Comparison of ENCODE assay signal across 1 cellular context in genomic region chr5:146203011-146203871, GRCh38.
TF ChIP-seq lines count a peak whose summit lies in the region.

TSS of gene RBM27 (plus strand) at chr5:146203605. CDS start at chr5:146203766, 161 bp downstream.

TF ChIP-seq in HEK293, 187 proteins besides CTCF, POLR2A, EP300 and RAD21 (continued from another document and continues in another):
- TF ChIP-seq ZSCAN18 (tag by site-specific recombination; IDR thresholded peaks at IDR 0.05) (no peak), GLIS1 (tag by site-specific recombination; IDR thresholded peaks at IDR 0.05) (no peak; the same call in 1 of the 2 replicates), ZNF561 (tag by site-specific recombination; IDR thresholded peaks at IDR 0.05; ENCODE audit: borderline replicate concordance) (peak; percentile 71; the same call in 1 of the 2 replicates), ZFP41 (tag by site-specific recombination; IDR thresholded peaks at IDR 0.05; ENCODE audit: borderline replicate concordance) (no peak), HOXD13 (CRISPR knock-in tag; IDR thresholded peaks at IDR 0.05; ENCODE audit: borderline replicate concordance) (no peak), ZNF660 (tag by site-specific recombination; IDR thresholded peaks at IDR 0.05) (peak; percentile 57), ZNF19 (tag by site-specific recombination; IDR thresholded peaks at IDR 0.05; ENCODE audit: low read depth) (no peak), SCRT2 (tag by site-specific recombination; IDR thresholded peaks at IDR 0.05) (no peak), PRDM1 (tag by site-specific recombination; IDR thresholded peaks at IDR 0.05) (no peak), ZNF280C (tag by site-specific recombination; IDR thresholded peaks at IDR 0.05) (no peak), PRDM2 (tag by site-specific recombination; IDR thresholded peaks at IDR 0.05; ENCODE audit: borderline replicate concordance) (no peak), ZBTB7A (tag by site-specific recombination; IDR thresholded peaks at IDR 0.05; ENCODE audit: low read depth) (no peak; the same call in 1 of the 2 replicates), ZNF292 (tag by site-specific recombination; IDR thresholded peaks at IDR 0.05; ENCODE audit: borderline replicate concordance, low read depth) (no peak), ZNF223 (tag by site-specific recombination; IDR thresholded peaks at IDR 0.05) (no peak), ZNF510 (tag by site-specific recombination; IDR thresholded peaks at IDR 0.05; ENCODE audit: insufficient replicate concordance) (no peak), TCF7L2 (IDR thresholded peaks at IDR 0.05; ENCODE audit: borderline replicate concordance, low read depth, low read length) (no peak), ZNF701 (tag by site-specific recombination; IDR thresholded peaks at IDR 0.05) (no peak), ZNF221 (tag by site-specific recombination; IDR thresholded peaks at IDR 0.05; ENCODE audit: borderline replicate concordance) (no peak), ZNF16 (tag by site-specific recombination; IDR thresholded peaks at IDR 0.05; ENCODE audit: low read depth) (no peak), ZXDB (tag by site-specific recombination; IDR thresholded peaks at IDR 0.05) (peak; percentile 97), ZNF544 (tag by site-specific recombination; IDR thresholded peaks at IDR 0.05) (no peak), TSHZ1 (tag by site-specific recombination; IDR thresholded peaks at IDR 0.05; ENCODE audit: borderline replicate concordance) (peak; percentile 49; the same call in 1 of the 2 replicates), ZSCAN16 (tag by site-specific recombination; IDR thresholded peaks at IDR 0.05) (no peak), ZNF488 (tag by site-specific recombination; IDR thresholded peaks at IDR 0.05) (no peak), ZNF670 (tag by site-specific recombination; IDR thresholded peaks at IDR 0.05; ENCODE audit: low read depth) (no peak), EGR2 (tag by site-specific recombination; IDR thresholded peaks at IDR 0.05; ENCODE audit: low read depth) (peak; percentile 86), ZBTB1 (tag by site-specific recombination; IDR thresholded peaks at IDR 0.05) (no peak), ZNF792 (tag by site-specific recombination; IDR thresholded peaks at IDR 0.05) (no peak)
- TF ChIP-seq, protein P1, sequence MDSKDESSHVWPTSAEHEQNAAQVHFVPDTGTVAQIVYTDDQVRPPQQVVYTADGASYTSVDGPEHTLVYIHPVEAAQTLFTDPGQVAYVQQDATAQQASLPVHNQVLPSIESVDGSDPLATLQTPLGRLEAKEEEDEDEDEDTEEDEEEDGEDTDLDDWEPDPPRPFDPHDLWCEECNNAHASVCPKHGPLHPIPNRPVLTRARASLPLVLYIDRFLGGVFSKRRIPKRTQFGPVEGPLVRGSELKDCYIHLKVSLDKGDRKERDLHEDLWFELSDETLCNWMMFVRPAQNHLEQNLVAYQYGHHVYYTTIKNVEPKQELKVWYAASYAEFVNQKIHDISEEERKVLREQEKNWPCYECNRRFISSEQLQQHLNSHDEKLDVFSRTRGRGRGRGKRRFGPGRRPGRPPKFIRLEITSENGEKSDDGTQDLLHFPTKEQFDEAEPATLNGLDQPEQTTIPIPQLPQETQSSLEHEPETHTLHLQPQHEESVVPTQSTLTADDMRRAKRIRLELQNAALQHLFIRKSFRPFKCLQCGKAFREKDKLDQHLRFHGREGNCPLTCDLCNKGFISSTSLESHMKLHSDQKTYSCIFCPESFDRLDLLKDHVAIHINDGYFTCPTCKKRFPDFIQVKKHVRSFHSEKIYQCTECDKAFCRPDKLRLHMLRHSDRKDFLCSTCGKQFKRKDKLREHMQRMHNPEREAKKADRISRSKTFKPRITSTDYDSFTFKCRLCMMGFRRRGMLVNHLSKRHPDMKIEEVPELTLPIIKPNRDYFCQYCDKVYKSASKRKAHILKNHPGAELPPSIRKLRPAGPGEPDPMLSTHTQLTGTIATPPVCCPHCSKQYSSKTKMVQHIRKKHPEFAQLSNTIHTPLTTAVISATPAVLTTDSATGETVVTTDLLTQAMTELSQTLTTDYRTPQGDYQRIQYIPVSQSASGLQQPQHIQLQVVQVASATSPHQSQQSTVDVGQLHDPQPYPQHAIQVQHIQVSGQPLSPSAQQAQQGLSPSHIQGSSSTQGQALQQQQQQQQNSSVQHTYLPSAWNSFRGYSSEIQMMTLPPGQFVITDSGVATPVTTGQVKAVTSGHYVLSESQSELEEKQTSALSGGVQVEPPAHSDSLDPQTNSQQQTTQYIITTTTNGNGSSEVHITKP (tag by site-specific recombination; IDR thresholded peaks at IDR 0.05) = peak; percentile 95
- TF ChIP-seq, protein P2, sequence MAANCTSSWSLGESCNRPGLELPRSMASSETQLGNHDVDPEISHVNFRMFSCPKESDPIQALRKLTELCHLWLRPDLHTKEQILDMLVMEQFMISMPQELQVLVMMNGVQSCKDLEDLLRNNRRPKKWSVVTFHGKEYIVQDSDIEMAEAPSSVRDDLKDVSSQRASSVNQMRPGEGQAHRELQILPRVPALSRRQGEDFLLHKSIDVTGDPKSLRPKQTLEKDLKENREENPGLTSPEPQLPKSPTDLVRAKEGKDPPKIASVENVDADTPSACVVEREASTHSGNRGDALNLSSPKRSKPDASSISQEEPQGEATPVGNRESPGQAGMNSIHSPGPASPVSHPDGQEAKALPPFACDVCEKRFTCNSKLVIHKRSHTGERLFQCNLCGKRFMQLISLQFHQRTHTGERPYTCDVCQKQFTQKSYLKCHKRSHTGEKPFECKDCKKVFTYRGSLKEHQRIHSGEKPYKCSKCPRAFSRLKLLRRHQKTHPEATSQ (tag by site-specific recombination; IDR thresholded peaks at IDR 0.05) = 0 out of 2 replicates have a peak, but pooled peaks have one; percentile 9
- TF ChIP-seq, protein P3, sequence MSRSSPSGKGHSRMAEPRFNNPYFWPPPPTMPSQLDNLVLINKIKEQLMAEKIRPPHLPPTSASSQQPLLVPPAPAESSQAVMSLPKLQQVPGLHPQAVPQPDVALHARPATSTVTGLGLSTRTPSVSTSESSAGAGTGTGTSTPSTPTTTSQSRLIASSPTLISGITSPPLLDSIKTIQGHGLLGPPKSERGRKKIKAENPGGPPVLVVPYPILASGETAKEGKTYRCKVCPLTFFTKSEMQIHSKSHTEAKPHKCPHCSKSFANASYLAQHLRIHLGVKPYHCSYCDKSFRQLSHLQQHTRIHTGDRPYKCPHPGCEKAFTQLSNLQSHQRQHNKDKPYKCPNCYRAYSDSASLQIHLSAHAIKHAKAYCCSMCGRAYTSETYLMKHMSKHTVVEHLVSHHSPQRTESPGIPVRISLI (tag by site-specific recombination; IDR thresholded peaks at IDR 0.05) = peak; percentile 82
- TF ChIP-seq, protein P4, sequence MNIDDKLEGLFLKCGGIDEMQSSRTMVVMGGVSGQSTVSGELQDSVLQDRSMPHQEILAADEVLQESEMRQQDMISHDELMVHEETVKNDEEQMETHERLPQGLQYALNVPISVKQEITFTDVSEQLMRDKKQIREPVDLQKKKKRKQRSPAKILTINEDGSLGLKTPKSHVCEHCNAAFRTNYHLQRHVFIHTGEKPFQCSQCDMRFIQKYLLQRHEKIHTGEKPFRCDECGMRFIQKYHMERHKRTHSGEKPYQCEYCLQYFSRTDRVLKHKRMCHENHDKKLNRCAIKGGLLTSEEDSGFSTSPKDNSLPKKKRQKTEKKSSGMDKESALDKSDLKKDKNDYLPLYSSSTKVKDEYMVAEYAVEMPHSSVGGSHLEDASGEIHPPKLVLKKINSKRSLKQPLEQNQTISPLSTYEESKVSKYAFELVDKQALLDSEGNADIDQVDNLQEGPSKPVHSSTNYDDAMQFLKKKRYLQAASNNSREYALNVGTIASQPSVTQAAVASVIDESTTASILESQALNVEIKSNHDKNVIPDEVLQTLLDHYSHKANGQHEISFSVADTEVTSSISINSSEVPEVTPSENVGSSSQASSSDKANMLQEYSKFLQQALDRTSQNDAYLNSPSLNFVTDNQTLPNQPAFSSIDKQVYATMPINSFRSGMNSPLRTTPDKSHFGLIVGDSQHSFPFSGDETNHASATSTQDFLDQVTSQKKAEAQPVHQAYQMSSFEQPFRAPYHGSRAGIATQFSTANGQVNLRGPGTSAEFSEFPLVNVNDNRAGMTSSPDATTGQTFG (tag by site-specific recombination; IDR thresholded peaks at IDR 0.05; ENCODE audit: borderline replicate concordance) = no peak
